In the genomic region with DNA sequence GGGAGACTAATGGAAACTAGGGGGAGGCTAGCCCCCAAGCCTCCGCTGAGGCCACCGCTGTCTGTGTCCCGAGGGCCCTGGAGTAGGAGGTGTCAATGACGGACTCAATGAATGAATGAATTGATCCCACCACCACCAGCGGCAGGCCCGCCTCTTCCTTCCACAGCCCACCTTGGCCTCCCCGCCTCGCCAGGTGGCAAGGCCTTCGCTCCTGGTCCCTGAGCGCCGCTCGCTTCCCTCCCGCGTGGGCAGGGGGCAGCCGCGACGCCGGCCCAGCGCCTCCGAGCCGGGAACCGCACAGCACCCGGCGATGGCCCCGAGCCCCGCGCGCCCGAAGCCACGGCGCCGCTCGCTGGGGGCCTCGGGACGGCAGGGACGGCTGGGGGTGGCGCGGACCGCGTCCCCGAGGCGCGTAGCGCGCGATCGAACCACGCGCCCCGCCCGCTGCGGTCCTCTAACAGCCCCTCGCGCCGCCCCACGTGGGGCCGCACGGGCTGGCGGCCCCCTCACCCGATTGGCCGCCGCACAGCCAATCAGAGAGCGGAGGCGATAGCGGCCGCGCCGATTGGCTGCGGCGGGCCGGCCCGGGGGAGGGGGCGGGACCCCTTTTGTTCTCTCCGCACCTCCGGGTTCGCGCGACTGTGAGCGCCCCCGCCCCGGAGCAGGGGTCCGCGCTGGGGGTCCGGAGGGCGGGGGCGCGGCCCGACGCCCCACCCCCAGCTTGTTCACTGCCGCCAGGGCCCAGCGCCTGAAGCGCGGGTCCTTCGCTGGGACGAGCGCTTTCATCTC, we compare ENCODE assay signal across 1 cellular context.
A peak's percentile ranks its signal among the peaks of the same experiment; 100 is the strongest.
TF ChIP-seq lines count a peak whose summit lies in the region.

No MANE protein-coding gene starts in this region.

TF ChIP-seq in K562, 482 proteins besides CTCF, POLR2A, EP300 and RAD21 (continued from another document and continues in another):
- TF ChIP-seq, protein P1, sequence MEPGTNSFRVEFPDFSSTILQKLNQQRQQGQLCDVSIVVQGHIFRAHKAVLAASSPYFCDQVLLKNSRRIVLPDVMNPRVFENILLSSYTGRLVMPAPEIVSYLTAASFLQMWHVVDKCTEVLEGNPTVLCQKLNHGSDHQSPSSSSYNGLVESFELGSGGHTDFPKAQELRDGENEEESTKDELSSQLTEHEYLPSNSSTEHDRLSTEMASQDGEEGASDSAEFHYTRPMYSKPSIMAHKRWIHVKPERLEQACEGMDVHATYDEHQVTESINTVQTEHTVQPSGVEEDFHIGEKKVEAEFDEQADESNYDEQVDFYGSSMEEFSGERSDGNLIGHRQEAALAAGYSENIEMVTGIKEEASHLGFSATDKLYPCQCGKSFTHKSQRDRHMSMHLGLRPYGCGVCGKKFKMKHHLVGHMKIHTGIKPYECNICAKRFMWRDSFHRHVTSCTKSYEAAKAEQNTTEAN (CRISPR knock-in tag; IDR thresholded peaks at IDR 0.05) = no peak
- TF ChIP-seq ZFP1 (CRISPR knock-in tag; IDR thresholded peaks at IDR 0.05) (no peak), ZFPM2 (CRISPR knock-in tag; IDR thresholded peaks at IDR 0.05) (no peak), ZNF124 (CRISPR knock-in tag; IDR thresholded peaks at IDR 0.05) (no peak), RBM39 (optimal IDR thresholded peaks at IDR 0.05; ENCODE audit: low read depth, low read length) (no peak), FOS (IDR thresholded peaks at IDR 0.05; ENCODE audit: extremely low read depth, insufficient read length) (peak; percentile 95), CHCHD3 (CRISPR knock-in tag; IDR thresholded peaks at IDR 0.05) (no peak), MXI1 (IDR thresholded peaks at IDR 0.05; ENCODE audit: low read depth, low read length) (no peak), MTF1 (CRISPR knock-in tag; IDR thresholded peaks at IDR 0.05; ENCODE audit: borderline replicate concordance) (no peak), TAL1 (IDR thresholded peaks at IDR 0.05) (no peak), CBX8 (IDR thresholded peaks at IDR 0.05; ENCODE audit: borderline replicate concordance, extremely low read depth, low read depth, low read length, poor library complexity, severe bottlenecking) (no peak), NCOA6 (IDR thresholded peaks at IDR 0.05) (no peak), ZFX (CRISPR knock-in tag; IDR thresholded peaks at IDR 0.05) (peak; percentile 69), SMC3 (conservative IDR thresholded peaks at IDR 0.05; ENCODE audit: insufficient read depth, low read depth, low read length) (no peak), SETDB1 (IDR thresholded peaks at IDR 0.05; ENCODE audit: low read length) (no peak), SNIP1 (IDR thresholded peaks at IDR 0.05; ENCODE audit: low read depth) (no peak), TAF15 (IDR thresholded peaks at IDR 0.05; ENCODE audit: low read depth, low read length) (no peak), CXXC5 (CRISPR knock-in tag; IDR thresholded peaks at IDR 0.05) (peak; percentile 95), ZNF830 (CRISPR knock-in tag; IDR thresholded peaks at IDR 0.05) (no peak), GTF2F1 (IDR thresholded peaks at IDR 0.05; ENCODE audit: low read depth, low read length) (0 out of 2 replicates have a peak, but pooled peaks have one; percentile 34), ZKSCAN8 (CRISPR knock-in tag; IDR thresholded peaks at IDR 0.05) (no peak), SOX6 (IDR thresholded peaks at IDR 0.05) (no peak), NUFIP1 (IDR thresholded peaks at IDR 0.05; ENCODE audit: partially characterized antibody) (no peak), MBD2 (IDR thresholded peaks at IDR 0.05; ENCODE audit: borderline replicate concordance, low read depth) (peak; percentile 68; the same call in 1 of the 2 replicates), ZNF644 (tag; IDR thresholded peaks at IDR 0.05; ENCODE audit: low read depth) (no peak)
- TF ChIP-seq, protein P2, sequence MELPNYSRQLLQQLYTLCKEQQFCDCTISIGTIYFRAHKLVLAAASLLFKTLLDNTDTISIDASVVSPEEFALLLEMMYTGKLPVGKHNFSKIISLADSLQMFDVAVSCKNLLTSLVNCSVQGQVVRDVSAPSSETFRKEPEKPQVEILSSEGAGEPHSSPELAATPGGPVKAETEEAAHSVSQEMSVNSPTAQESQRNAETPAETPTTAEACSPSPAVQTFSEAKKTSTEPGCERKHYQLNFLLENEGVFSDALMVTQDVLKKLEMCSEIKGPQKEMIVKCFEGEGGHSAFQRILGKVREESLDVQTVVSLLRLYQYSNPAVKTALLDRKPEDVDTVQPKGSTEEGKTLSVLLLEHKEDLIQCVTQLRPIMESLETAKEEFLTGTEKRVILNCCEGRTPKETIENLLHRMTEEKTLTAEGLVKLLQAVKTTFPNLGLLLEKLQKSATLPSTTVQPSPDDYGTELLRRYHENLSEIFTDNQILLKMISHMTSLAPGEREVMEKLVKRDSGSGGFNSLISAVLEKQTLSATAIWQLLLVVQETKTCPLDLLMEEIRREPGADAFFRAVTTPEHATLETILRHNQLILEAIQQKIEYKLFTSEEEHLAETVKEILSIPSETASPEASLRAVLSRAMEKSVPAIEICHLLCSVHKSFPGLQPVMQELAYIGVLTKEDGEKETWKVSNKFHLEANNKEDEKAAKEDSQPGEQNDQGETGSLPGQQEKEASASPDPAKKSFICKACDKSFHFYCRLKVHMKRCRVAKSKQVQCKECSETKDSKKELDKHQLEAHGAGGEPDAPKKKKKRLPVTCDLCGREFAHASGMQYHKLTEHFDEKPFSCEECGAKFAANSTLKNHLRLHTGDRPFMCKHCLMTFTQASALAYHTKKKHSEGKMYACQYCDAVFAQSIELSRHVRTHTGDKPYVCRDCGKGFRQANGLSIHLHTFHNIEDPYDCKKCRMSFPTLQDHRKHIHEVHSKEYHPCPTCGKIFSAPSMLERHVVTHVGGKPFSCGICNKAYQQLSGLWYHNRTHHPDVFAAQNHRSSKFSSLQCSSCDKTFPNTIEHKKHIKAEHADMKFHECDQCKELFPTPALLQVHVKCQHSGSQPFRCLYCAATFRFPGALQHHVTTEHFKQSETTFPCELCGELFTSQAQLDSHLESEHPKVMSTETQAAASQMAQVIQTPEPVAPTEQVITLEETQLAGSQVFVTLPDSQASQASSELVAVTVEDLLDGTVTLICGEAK (IDR thresholded peaks at IDR 0.05) = no peak
- TF ChIP-seq, protein P2 (CRISPR knock-in tag; IDR thresholded peaks at IDR 0.05) = no peak
- TF ChIP-seq, protein P3, sequence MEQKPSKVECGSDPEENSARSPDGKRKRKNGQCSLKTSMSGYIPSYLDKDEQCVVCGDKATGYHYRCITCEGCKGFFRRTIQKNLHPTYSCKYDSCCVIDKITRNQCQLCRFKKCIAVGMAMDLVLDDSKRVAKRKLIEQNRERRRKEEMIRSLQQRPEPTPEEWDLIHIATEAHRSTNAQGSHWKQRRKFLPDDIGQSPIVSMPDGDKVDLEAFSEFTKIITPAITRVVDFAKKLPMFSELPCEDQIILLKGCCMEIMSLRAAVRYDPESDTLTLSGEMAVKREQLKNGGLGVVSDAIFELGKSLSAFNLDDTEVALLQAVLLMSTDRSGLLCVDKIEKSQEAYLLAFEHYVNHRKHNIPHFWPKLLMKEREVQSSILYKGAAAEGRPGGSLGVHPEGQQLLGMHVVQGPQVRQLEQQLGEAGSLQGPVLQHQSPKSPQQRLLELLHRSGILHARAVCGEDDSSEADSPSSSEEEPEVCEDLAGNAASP (IDR thresholded peaks at IDR 0.05) = no peak
- TF ChIP-seq, protein P4, sequence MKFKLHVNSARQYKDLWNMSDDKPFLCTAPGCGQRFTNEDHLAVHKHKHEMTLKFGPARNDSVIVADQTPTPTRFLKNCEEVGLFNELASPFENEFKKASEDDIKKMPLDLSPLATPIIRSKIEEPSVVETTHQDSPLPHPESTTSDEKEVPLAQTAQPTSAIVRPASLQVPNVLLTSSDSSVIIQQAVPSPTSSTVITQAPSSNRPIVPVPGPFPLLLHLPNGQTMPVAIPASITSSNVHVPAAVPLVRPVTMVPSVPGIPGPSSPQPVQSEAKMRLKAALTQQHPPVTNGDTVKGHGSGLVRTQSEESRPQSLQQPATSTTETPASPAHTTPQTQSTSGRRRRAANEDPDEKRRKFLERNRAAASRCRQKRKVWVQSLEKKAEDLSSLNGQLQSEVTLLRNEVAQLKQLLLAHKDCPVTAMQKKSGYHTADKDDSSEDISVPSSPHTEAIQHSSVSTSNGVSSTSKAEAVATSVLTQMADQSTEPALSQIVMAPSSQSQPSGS (CRISPR knock-in tag; IDR thresholded peaks at IDR 0.05) = no peak
- TF ChIP-seq, protein P5, sequence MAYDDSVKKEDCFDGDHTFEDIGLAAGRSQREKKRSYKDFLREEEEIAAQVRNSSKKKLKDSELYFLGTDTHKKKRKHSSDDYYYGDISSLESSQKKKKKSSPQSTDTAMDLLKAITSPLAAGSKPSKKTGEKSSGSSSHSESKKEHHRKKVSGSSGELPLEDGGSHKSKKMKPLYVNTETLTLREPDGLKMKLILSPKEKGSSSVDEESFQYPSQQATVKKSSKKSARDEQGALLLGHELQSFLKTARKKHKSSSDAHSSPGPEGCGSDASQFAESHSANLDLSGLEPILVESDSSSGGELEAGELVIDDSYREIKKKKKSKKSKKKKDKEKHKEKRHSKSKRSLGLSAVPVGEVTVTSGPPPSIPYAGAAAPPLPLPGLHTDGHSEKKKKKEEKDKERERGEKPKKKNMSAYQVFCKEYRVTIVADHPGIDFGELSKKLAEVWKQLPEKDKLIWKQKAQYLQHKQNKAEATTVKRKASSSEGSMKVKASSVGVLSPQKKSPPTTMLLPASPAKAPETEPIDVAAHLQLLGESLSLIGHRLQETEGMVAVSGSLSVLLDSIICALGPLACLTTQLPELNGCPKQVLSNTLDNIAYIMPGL (CRISPR knock-in tag; IDR thresholded peaks at IDR 0.05) = peak; percentile 44; the same call in 1 of the 2 replicates
- TF ChIP-seq, protein P6, sequence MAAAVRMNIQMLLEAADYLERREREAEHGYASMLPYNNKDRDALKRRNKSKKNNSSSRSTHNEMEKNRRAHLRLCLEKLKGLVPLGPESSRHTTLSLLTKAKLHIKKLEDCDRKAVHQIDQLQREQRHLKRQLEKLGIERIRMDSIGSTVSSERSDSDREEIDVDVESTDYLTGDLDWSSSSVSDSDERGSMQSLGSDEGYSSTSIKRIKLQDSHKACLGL (CRISPR knock-in tag; IDR thresholded peaks at IDR 0.05; ENCODE audit: borderline replicate concordance, poor library complexity, severe bottlenecking) = peak; percentile 69
- TF ChIP-seq, protein P7, sequence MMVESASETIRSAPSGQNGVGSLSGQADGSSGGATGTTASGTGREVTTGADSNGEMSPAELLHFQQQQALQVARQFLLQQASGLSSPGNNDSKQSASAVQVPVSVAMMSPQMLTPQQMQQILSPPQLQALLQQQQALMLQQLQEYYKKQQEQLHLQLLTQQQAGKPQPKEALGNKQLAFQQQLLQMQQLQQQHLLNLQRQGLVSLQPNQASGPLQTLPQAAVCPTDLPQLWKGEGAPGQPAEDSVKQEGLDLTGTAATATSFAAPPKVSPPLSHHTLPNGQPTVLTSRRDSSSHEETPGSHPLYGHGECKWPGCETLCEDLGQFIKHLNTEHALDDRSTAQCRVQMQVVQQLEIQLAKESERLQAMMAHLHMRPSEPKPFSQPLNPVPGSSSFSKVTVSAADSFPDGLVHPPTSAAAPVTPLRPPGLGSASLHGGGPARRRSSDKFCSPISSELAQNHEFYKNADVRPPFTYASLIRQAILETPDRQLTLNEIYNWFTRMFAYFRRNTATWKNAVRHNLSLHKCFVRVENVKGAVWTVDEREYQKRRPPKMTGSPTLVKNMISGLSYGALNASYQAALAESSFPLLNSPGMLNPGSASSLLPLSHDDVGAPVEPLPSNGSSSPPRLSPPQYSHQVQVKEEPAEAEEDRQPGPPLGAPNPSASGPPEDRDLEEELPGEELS (CRISPR knock-in tag; IDR thresholded peaks at IDR 0.05; ENCODE audit: borderline replicate concordance) = peak; percentile 59; the same call in 1 of the 2 replicates
